Comparison of ENCODE assay signal across 22 cellular contexts in the genomic region with DNA sequence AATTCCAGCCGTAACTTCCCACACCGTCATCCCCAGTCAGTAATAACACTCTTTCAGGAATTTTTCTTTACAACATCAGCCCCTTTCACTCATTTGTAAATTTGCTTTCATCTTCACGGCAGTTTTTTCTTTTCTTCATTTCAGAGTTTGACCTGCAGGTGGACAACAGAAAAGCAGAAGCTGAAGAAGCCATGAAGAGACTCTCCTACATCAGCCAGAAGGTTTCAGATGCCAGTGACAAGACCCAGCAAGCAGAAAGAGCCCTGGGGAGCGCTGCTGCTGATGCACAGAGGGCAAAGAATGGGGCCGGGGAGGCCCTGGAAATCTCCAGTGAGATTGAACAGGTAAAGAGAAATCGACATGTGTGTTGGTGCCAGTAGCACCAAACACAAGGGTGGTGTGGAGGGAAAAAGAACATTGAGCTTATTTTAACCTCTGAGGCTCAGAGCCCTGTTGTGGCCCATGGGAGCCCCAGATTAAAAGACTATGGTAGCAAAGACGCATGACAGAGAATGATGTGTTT. TPM values are rescaled to one million over a fixed set of nuclear protein-coding genes. Genes with fewer than 3 reads are reported as not detected.
A peak's percentile ranks its signal among the peaks of the same experiment; 100 is the strongest.
DNase-seq lines count a peak whose midpoint lies in the region; ATAC-seq, FAIRE-seq and TF ChIP-seq lines count a peak whose summit lies in the region.
"Had no signal": no experiment of that assay in that cellular context is flagged by ENCODE, and none has a peak within 500 bp of the region (broad histone marks: within the 10 kb centered on the region; RNA-seq: fewer than 3 reads in every experiment).

No MANE protein-coding gene starts in this region.

- no peak for TF ChIP-seq CTCF in left ventricle myocardium inferior (IDR thresholded peaks at IDR 0.05; ENCODE audit: borderline replicate concordance)
- no peak for TF ChIP-seq CTCF in esophagus muscularis mucosa (IDR thresholded peaks at IDR 0.05)
- no peak for TF ChIP-seq CTCF in D721Med (IDR thresholded peaks at IDR 0.05; ENCODE audit: insufficient read depth, missing control alignments)

- H3K4me3 ChIP-seq in left ventricle myocardium inferior = no peak overlapping the region
- no peak overlapping the region for H3K4me3 ChIP-seq in esophagus muscularis mucosa
- H3K4me3 ChIP-seq in trophoblast cell (ENCODE audit: low read depth, low read length) = no peak overlapping the region
- H3K4me3 ChIP-seq: left lung, ovary, thoracic aorta had no signal

- H2BK120ac ChIP-seq in trophoblast cell (ENCODE audit: insufficient read depth, low read length, poor library complexity) = no peak overlapping the region

- FAIRE-seq in D721Med (lab: Jason Lieb, UNC) = no peak
- FAIRE-seq: endometrium, small intestine had no signal

- WGBS in esophagus muscularis mucosa = 88% methylated on average over 7 of the region's 7 CpGs
- no CpG with 5 or more reads among the region's 7 CpGs for WGBS in trophoblast cell (ENCODE audit: extremely low coverage, insufficient coverage, insufficient read length)

- no peak overlapping the region for H3K4ac ChIP-seq in trophoblast cell (ENCODE audit: low read depth, low read length)

- H2AK5ac ChIP-seq in trophoblast cell (ENCODE audit: low read length) = no peak overlapping the region

- TF ChIP-seq EP300 in esophagus muscularis mucosa (IDR thresholded peaks at IDR 0.05) = no peak

- no peak overlapping the region for H3K23ac ChIP-seq in trophoblast cell (ENCODE audit: low read length)

- H2BK12ac ChIP-seq in trophoblast cell (ENCODE audit: low read length) = peak overlapping the region; percentile 35

- intact Hi-C loops in left ventricle myocardium inferior (cut with micrococcal nuclease) = no loop called here
- intact Hi-C loops in cardiac septum (cut with DNase I) = loop anchor here (5.0 kb wide), 1 partner anchor 78 kb away; no protein-coding TSS in a partner anchor
- intact Hi-C loops in esophagus muscularis mucosa (cut with DNase I) = loop anchor here (2.0 to 5.0 kb wide), 2 partner anchors 32 to 217 kb away; a partner anchor contains a TSS

- H2BK5ac ChIP-seq in trophoblast cell (ENCODE audit: low read depth, low read length, poor library complexity) = no peak overlapping the region

- TF ChIP-seq POLR2A in esophagus muscularis mucosa (IDR thresholded peaks at IDR 0.05; ENCODE audit: low read depth) = no peak

- H3K27me3 ChIP-seq in left ventricle myocardium inferior (ENCODE audit: low read depth) (no peaks in the 10 kb centered on the region), esophagus muscularis mucosa (no peaks in the 10 kb centered on the region), trophoblast cell (ENCODE audit: insufficient read depth, low read length) (no peaks in the 10 kb centered on the region)
- H3K27me3 ChIP-seq: left lung, ovary had no signal

- no peak overlapping the region for H4K12ac ChIP-seq in trophoblast cell (ENCODE audit: low read depth, low read length)

- no peak overlapping the region for H3K14ac ChIP-seq in trophoblast cell (ENCODE audit: low read length)

- H3K79me2 ChIP-seq in trophoblast cell (ENCODE audit: control insufficient read depth, insufficient read depth, low read length, poor library complexity) = peaks cover 3% of the 10 kb centered on the region

- no peak overlapping the region for H4K8ac ChIP-seq in trophoblast cell (ENCODE audit: low read depth, low read length)

- ATAC-seq in HG03159 (IDR thresholded peaks at IDR 0.05; ENCODE audit: unreplicated experiment) = no peak
- ATAC-seq: left lung, T-cell had no signal

- H3K4me2 ChIP-seq in trophoblast cell (ENCODE audit: low read length) = no peak overlapping the region

- DNase-seq in left ventricle myocardium inferior (no peak), cardiac septum (ENCODE audit: low spot score) (no peak), esophagus muscularis mucosa (ENCODE audit: extremely low spot score) (no peak), trophoblast cell (peak; percentile 35 to 69), hypothalamus (lab: John Stamatoyannopoulos, UW) (no peak), D721Med (ENCODE audit: insufficient read length, low spot score) (no peak)
- no peak for DNase-seq in stimulated activated CD4-positive, alpha-beta T cell treated with anti-CD3 and anti-CD28 coated beads, Interleukin-4, amount 100 ng/mL, for 24 hours
- DNase-seq: activated CD4-positive, alpha-beta T cell treated with anti-CD3 and anti-CD28 coated beads, Interleukin-2, amount 50 U/mL, for 4 hours; activated naive CD4-positive, alpha-beta T cell treated with anti-CD3 and anti-CD28 coated beads for 36 hours; aorta; foreskin melanocyte; GOT3; left lung; NCI-H187; ovary; SHP77; small intestine; stimulated activated CD4-positive, alpha-beta T cell treated with anti-CD3 and anti-CD28 coated beads, Interleukin-4, amount 100 ng/mL, for 4 hours; T-cell had no signal

- H3K36me3 ChIP-seq in left ventricle myocardium inferior = no peaks in the 10 kb centered on the region
- H3K36me3 ChIP-seq in esophagus muscularis mucosa = peaks cover 0 to 33% (median 12%) of the 10 kb centered on the region in 4 donors
- H3K36me3 ChIP-seq in trophoblast cell (ENCODE audit: control insufficient read depth in 1 of 2, insufficient read depth in 2 of 2, low read length in 2 of 2) = peaks cover 2 to 5% of the 10 kb centered on the region in 2 experiments
- H3K36me3 ChIP-seq: left lung, ovary, thoracic aorta had no signal

- peaks cover 15% of the 10 kb centered on the region for H3K79me1 ChIP-seq in trophoblast cell (ENCODE audit: low read length)

- H3K27ac ChIP-seq in left ventricle myocardium inferior (replicated peaks) (peak overlapping the region; percentile 86), esophagus muscularis mucosa (replicated peaks in 1 of 4) (peak overlapping the region; percentile 37 to 68 (median 56)), trophoblast cell (ENCODE audit: low read depth, low read length) (no peak overlapping the region)
- H3K27ac ChIP-seq: left lung, ovary, thoracic aorta had no signal

- H3K9ac ChIP-seq in trophoblast cell (ENCODE audit: low read length) = no peak overlapping the region

- no peak overlapping the region for H3K18ac ChIP-seq in trophoblast cell (ENCODE audit: low read length)

- H3K9me3 ChIP-seq in left ventricle myocardium inferior (replicated peaks) (no peaks in the 10 kb centered on the region), esophagus muscularis mucosa (no peaks in the 10 kb centered on the region), trophoblast cell (ENCODE audit: insufficient read depth, low read depth, low read length) (no peaks in the 10 kb centered on the region)
- H3K9me3 ChIP-seq: left lung, ovary, thoracic aorta had no signal

- H3K4me1 ChIP-seq in left ventricle myocardium inferior (peaks cover 44% of the 10 kb centered on the region), esophagus muscularis mucosa (peaks cover 5 to 43% (median 18%) of the 10 kb centered on the region in 4 donors), trophoblast cell (ENCODE audit: control insufficient read depth in 1 of 2, insufficient read depth in 2 of 2, low read length in 2 of 2) (peaks cover 8 to 16% of the 10 kb centered on the region in 2 experiments)

- H4K91ac ChIP-seq in trophoblast cell (ENCODE audit: low read depth, low read length) = no peak overlapping the region

- H2AFZ ChIP-seq in trophoblast cell (ENCODE audit: insufficient read depth, low read length, poor library complexity) = no peak overlapping the region

RNA-seq across cellular contexts. Expression of a gene that starts 53.2 kb away (rescaled TPM):
- 1.2 TPM for total RNA-seq in left ventricle myocardium inferior
- total RNA-seq in cardiac septum = 0.40 TPM
- 10 to 100 TPM; 11.2 to 32.6 (median 14.9) TPM for total RNA-seq in esophagus muscularis mucosa
- polyA plus RNA-seq in trophoblast cell (2013) = 22.9 and 24.7 TPM in 2 replicates

Comparison
In these comparisons a context has a peak if more than half of its experiments do, and no peak if none do; other contexts are left out.
1. DNase-seq: peak in trophoblast cell (2 of 2); none in left ventricle myocardium inferior (single experiment), cardiac septum (single experiment), esophagus muscularis mucosa (single experiment), hypothalamus (0 of 51), D721Med (single experiment) and stimulated activated CD4-positive, alpha-beta T cell treated with anti-CD3 and anti-CD28 coated beads, Interleukin-4, amount 100 ng/mL, for 24 hours (single experiment).